Comparison of ENCODE assay signal across 15 cellular contexts in genomic region chr5:160956011-160956410, GRCh38.
DNase-seq lines count a peak whose midpoint lies in the region; ATAC-seq lines count a peak whose summit lies in the region.
"Had no signal": no experiment of that assay in that cellular context is flagged by ENCODE, and none has a peak within 500 bp of the region (broad histone marks: within the 10 kb centered on the region; RNA-seq: fewer than 3 reads in every experiment).

No MANE protein-coding gene starts in this region.

- DNase-seq in Ammon's horn (ENCODE audit: low spot score) (peak; percentile 17), NCI-H1694 (lab: John Stamatoyannopoulos, UW) (peak; percentile 57), cerebellar cortex (ENCODE audit: low spot score) (peak; percentile 94), superior temporal gyrus (ENCODE audit: extremely low spot score) (peak; percentile 29), EL (no peak)
- DNase-seq: BE2C; CD4-positive, CD25-positive, alpha-beta regulatory T cell; CD8-positive, alpha-beta memory T cell; COR-L47; DMS79 treated with DMSO at 0.1 percent for 48 hours; HCEC 1CT; IMR-90 had no signal

- ATAC-seq in GM18517 (IDR thresholded peaks at IDR 0.05; ENCODE audit: unreplicated experiment) = no peak
- ATAC-seq: GM23338, K562 had no signal
